23 cellular contexts compared by ENCODE assay signal in genomic region chr13:70338608-70339007, GRCh38.
"Had no signal": no experiment of that assay in that cellular context is flagged by ENCODE, and none has a peak within 500 bp of the region (broad histone marks: within the 10 kb centered on the region; RNA-seq: fewer than 3 reads in every experiment).

No MANE protein-coding gene starts in this region.

- H3K4me1 ChIP-seq: neural progenitor cell, parathyroid adenoma, psoas muscle, right lobe of liver, sigmoid colon, stomach, tibial artery, transverse colon, upper lobe of right lung, uterus had no signal

- H3K4me2 ChIP-seq: neural progenitor cell had no signal

- H3K9me3 ChIP-seq: ovary, psoas muscle, right lobe of liver, sigmoid colon, stomach, tibial artery, transverse colon, upper lobe of right lung, uterus had no signal

- H3K27ac ChIP-seq: neural progenitor cell, ovary, parathyroid adenoma, psoas muscle, right lobe of liver, sigmoid colon, stomach, tibial artery, transverse colon, upper lobe of right lung, uterus had no signal

- H3K4me3 ChIP-seq: neural progenitor cell, ovary, psoas muscle, right lobe of liver, sigmoid colon, stomach, tibial artery, transverse colon, upper lobe of right lung, uterus had no signal

- H3K36me3 ChIP-seq: neural progenitor cell, ovary, right lobe of liver, sigmoid colon, stomach, tibial artery, transverse colon, upper lobe of right lung, uterus had no signal

- H3K9ac ChIP-seq: neural progenitor cell, parathyroid adenoma had no signal

- H3K27me3 ChIP-seq: neural progenitor cell, ovary, right lobe of liver, sigmoid colon, stomach, tibial artery, transverse colon, upper lobe of right lung, uterus had no signal

- DNase-seq: naive thymus-derived CD8-positive, alpha-beta T cell; nephron progenitor cell; occipital lobe; ovary; posterior cingulate gyrus; psoas muscle; right cardiac atrium; right lobe of liver; sigmoid colon; small intestine; stimulated activated CD4-positive, alpha-beta T cell treated with anti-CD3 and anti-CD28 coated beads, Interleukin-15, amount 100 ng/mL, for 24 hours; stimulated activated CD4-positive, alpha-beta T cell treated with anti-CD3 and anti-CD28 coated beads, Interleukin-2, amount 100 ng/mL, for 24 hours; stimulated activated CD4-positive, alpha-beta T cell treated with anti-CD3 and anti-CD28 coated beads, Interleukin-2, amount 100 ng/mL, for 48 hours; stimulated activated CD4-positive, alpha-beta T cell treated with anti-CD3 and anti-CD28 coated beads, Interleukin-4, amount 100 ng/mL, for 24 hours; stimulated activated naive B cell treated with anti-CD40 and anti-IgM and Interleukin-4, amounts not matched to agents 10 μg/mL and 1 μg/mL and 100 μg/mL, for 72 hours; stimulated activated naive CD4-positive, alpha-beta T cell treated with Interleukin-2 at 50 U/mL for 16 hours; stomach; tibial artery; transverse colon; upper lobe of right lung; uterus had no signal
